ENCODE assay signal across 8 cellular contexts in the genomic region with DNA sequence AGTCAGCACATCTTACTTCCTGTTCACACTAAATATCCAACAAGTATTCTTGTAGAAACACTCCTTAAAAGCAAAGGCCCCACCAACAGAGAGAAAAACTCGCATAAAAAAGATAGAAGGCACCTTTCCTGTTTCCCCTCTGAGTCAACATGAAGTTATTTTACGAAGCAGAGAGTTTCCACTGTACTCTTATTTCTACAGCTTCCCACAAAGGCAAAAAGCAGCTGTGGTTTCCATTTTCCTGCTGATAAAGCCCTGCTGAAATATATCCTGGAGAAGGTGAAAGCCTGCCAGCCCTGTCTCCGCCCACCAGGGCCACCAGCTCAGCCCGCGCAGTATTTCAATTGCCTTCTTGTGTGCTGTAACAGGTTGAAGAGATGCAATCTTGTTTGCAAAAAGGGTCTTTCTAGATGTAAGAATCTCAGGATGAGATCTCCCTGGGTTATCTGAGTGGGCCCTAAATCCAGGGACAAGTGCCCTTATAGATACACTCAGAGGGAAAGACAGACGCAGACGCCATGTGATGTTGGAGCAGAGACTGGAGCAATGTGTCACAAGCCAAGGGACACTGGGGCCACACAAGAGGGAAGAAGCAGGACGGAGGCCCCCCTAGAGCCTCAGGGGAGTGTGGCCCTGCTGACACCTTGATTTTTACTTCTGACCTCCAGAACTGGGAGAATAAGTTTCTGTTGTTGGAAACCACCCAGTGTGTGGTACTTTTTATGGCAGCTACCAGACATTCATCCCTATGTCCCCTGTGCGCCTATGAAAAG. TPM values are rescaled to one million over a fixed set of nuclear protein-coding genes. Genes with fewer than 3 reads are reported as not detected.
DNase-seq lines count a peak whose midpoint lies in the region; ATAC-seq and FAIRE-seq lines count a peak whose summit lies in the region.

No MANE protein-coding gene starts in this region.

- peak overlapping the region; percentile 62 for H3K4me3 ChIP-seq in CD8-positive, alpha-beta memory T cell (ENCODE audit: low read length)
- no peak overlapping the region for H3K4me3 ChIP-seq in mesenchymal stem cell (ENCODE audit: insufficient read depth in 1 of 2, low read depth in 1 of 2, low read length in 2 of 2)

- H3K27ac ChIP-seq in CD8-positive, alpha-beta memory T cell (ENCODE audit: low read depth, low read length) = no peak overlapping the region
- H3K27ac ChIP-seq in mesenchymal stem cell (ENCODE audit: low read length, poor library complexity, severe bottlenecking) = peak overlapping the region; percentile 71

- peaks cover 86% of the 10 kb centered on the region for H3K4me1 ChIP-seq in CD8-positive, alpha-beta memory T cell (ENCODE audit: insufficient read depth, low read length)
- peaks cover 29% of the 10 kb centered on the region for H3K4me1 ChIP-seq in mesenchymal stem cell (ENCODE audit: control insufficient read depth, insufficient read depth, low read depth, low read length)

- peaks cover 0 to 3% (median 0%) of the 10 kb centered on the region in 5 donors for H3K9me3 Mint-ChIP-seq in CD8-positive, alpha-beta memory T cell
- H3K9me3 Mint-ChIP-seq in activated naive CD8-positive, alpha-beta T cell treated with anti-CD3 and anti-CD28 coated beads, Interleukin-2, amount 10 ng/mL, durations not matched to agents 7 days and 5 days = no peaks in the 10 kb centered on the region

- H3K18ac ChIP-seq in mesenchymal stem cell (ENCODE audit: low read depth in 1 of 2, low read length in 2 of 2) = peak overlapping the region in 1 of 2 experiments; percentile 31

- H2BK120ac ChIP-seq in mesenchymal stem cell (ENCODE audit: low read depth, low read length) = no peak overlapping the region

- H2AFZ ChIP-seq in mesenchymal stem cell (ENCODE audit: low read depth, low read length) = no peak overlapping the region

- peak in 3 of 5 donors; percentile 33 to 72 (median 67) for DNase-seq in CD8-positive, alpha-beta memory T cell
- DNase-seq in OCI-M1 (lab: John Stamatoyannopoulos, UW) (peak; percentile 88), mesenchymal stem cell (peak; percentile 58), urothelium cell line (ENCODE audit: low spot score) (peak; percentile 69), RKO (ENCODE audit: low spot score) (no peak), dedifferentiated amniotic fluid mesenchymal stem cell (ENCODE audit: extremely low spot score) (no peak)
- peak; percentile 47 for DNase-seq in activated naive CD8-positive, alpha-beta T cell treated with anti-CD3 and anti-CD28 coated beads, Interleukin-2, amount 10 ng/mL, durations not matched to agents 7 days and 5 days

- H3K36me3 Mint-ChIP-seq in CD8-positive, alpha-beta memory T cell = peaks cover 10 to 79% (median 33%) of the 10 kb centered on the region in 3 donors
- peaks cover 65% of the 10 kb centered on the region for H3K36me3 Mint-ChIP-seq in activated naive CD8-positive, alpha-beta T cell treated with anti-CD3 and anti-CD28 coated beads, Interleukin-2, amount 10 ng/mL, durations not matched to agents 7 days and 5 days

- H3K23ac ChIP-seq in mesenchymal stem cell (ENCODE audit: low read length in 2 of 2) = no peak overlapping the region

- POLR2A ChIA-PET in CD8-positive, alpha-beta memory T cell (lab: Charles Lee) = interaction anchor here (0.6 to 2.6 kb wide), 4 partner anchors 8 to 59 kb away, joined by 3 to 14 read pairs (median 5); no protein-coding TSS in a partner anchor
- POLR2A ChIA-PET in activated naive CD8-positive, alpha-beta T cell treated with anti-CD3 and anti-CD28 coated beads, Interleukin-2, amount 10 ng/mL, durations not matched to agents 7 days and 5 days (lab: Charles Lee) = interaction anchor here (0.7 to 2.8 kb wide), 14 partner anchors 9 to 71 kb away, joined by 3 to 19 read pairs (median 8); no protein-coding TSS in a partner anchor

- H4K8ac ChIP-seq in mesenchymal stem cell (ENCODE audit: low read length) = no peak overlapping the region

- peak overlapping the region; percentile 85 to 98 (median 95) for H3K4me3 Mint-ChIP-seq in CD8-positive, alpha-beta memory T cell
- peak overlapping the region; percentile 82 for H3K4me3 Mint-ChIP-seq in activated naive CD8-positive, alpha-beta T cell treated with anti-CD3 and anti-CD28 coated beads, Interleukin-2, amount 10 ng/mL, durations not matched to agents 7 days and 5 days

- CTCF ChIA-PET in CD8-positive, alpha-beta memory T cell (lab: Charles Lee) = interaction anchor here (0.7 to 6.6 kb wide), 10 partner anchors 9 to 71 kb away, joined by 3 to 29 read pairs (median 4); no protein-coding TSS in a partner anchor

- no peaks in the 10 kb centered on the region for H3K27me3 ChIP-seq in CD8-positive, alpha-beta memory T cell (ENCODE audit: insufficient read depth, low read length, poor library complexity, severe bottlenecking)
- H3K27me3 ChIP-seq in mesenchymal stem cell (ENCODE audit: control insufficient read depth in 1 of 2, insufficient read depth in 1 of 2, low read length in 2 of 2) = peaks cover 0 to 5% of the 10 kb centered on the region in 2 experiments

- no peak overlapping the region for H4K91ac ChIP-seq in mesenchymal stem cell (ENCODE audit: low read length)

- peak overlapping the region; percentile 54 for H2AK5ac ChIP-seq in mesenchymal stem cell (ENCODE audit: low read length, severe bottlenecking)

- H2BK15ac ChIP-seq in mesenchymal stem cell (ENCODE audit: low read depth, poor library complexity, severe bottlenecking) = no peak overlapping the region

- peaks cover 42% of the 10 kb centered on the region for H3K79me1 ChIP-seq in mesenchymal stem cell (replicated peaks; ENCODE audit: low read length, poor library complexity, severe bottlenecking)

- no peak overlapping the region for H3K4ac ChIP-seq in mesenchymal stem cell (ENCODE audit: low read depth in 1 of 2, low read length in 2 of 2)

- peaks cover 88 to 96% (median 90%) of the 10 kb centered on the region in 3 donors for H3K4me1 Mint-ChIP-seq in CD8-positive, alpha-beta memory T cell
- H3K4me1 Mint-ChIP-seq in activated naive CD8-positive, alpha-beta T cell treated with anti-CD3 and anti-CD28 coated beads, Interleukin-2, amount 10 ng/mL, durations not matched to agents 7 days and 5 days = peaks cover 80% of the 10 kb centered on the region

- H2BK5ac ChIP-seq in mesenchymal stem cell (ENCODE audit: low read depth, low read length, poor library complexity, severe bottlenecking) = no peak overlapping the region

- H3K27ac Mint-ChIP-seq in CD8-positive, alpha-beta memory T cell = peak overlapping the region; percentile 90 to 99 (median 96)
- peak overlapping the region; percentile 96 for H3K27ac Mint-ChIP-seq in activated naive CD8-positive, alpha-beta T cell treated with anti-CD3 and anti-CD28 coated beads, Interleukin-2, amount 10 ng/mL, durations not matched to agents 7 days and 5 days

- no peak overlapping the region for H3K14ac ChIP-seq in mesenchymal stem cell (ENCODE audit: low read length in 2 of 2)

- FAIRE-seq in urothelium cell line (lab: Jason Lieb, UNC) = no peak

- no peaks in the 10 kb centered on the region for H3K27me3 Mint-ChIP-seq in CD8-positive, alpha-beta memory T cell
- H3K27me3 Mint-ChIP-seq in activated naive CD8-positive, alpha-beta T cell treated with anti-CD3 and anti-CD28 coated beads, Interleukin-2, amount 10 ng/mL, durations not matched to agents 7 days and 5 days = no peaks in the 10 kb centered on the region

- H2BK12ac ChIP-seq in mesenchymal stem cell (ENCODE audit: low read length in 2 of 2) = no peak overlapping the region

- WGBS in mesenchymal stem cell = 57% methylated on average over 9 of the region's 9 CpGs

- no peak overlapping the region for H3K4me2 ChIP-seq in mesenchymal stem cell (ENCODE audit: low read length, poor library complexity, severe bottlenecking)

- H3K9me3 ChIP-seq in CD8-positive, alpha-beta memory T cell (ENCODE audit: low read length) = peaks cover 5% of the 10 kb centered on the region
- H3K9me3 ChIP-seq in mesenchymal stem cell (ENCODE audit: control insufficient read depth, low read length) = no peaks in the 10 kb centered on the region

- H3K36me3 ChIP-seq in CD8-positive, alpha-beta memory T cell (ENCODE audit: insufficient read depth, low read length) = peaks cover 17% of the 10 kb centered on the region
- peaks cover 0 to 15% of the 10 kb centered on the region in 2 experiments for H3K36me3 ChIP-seq in mesenchymal stem cell (ENCODE audit: control insufficient read depth in 1 of 2, insufficient read depth in 2 of 2, low read depth in 1 of 2, low read length in 2 of 2)

- H3K9ac ChIP-seq in mesenchymal stem cell (ENCODE audit: low read length) = no peak overlapping the region

- ATAC-seq in activated naive CD8-positive, alpha-beta T cell treated with anti-CD3 and anti-CD28 coated beads, Interleukin-2, amount 10 ng/mL, durations not matched to agents 7 days and 5 days (ENCODE audit: low read depth) = peak; percentile 29
- ATAC-seq in GM21529 (IDR thresholded peaks at IDR 0.05; ENCODE audit: unreplicated experiment) = no peak

RNA-seq across cellular contexts. Expression of a gene that starts 19.9 kb away (rescaled TPM):
- 100 to 1,000 TPM; 238 to 243 TPM for total RNA-seq in CD8-positive, alpha-beta memory T cell
- 227 TPM for polyA plus RNA-seq in CD8-positive, alpha-beta memory T cell
- total RNA-seq in activated naive CD8-positive, alpha-beta T cell treated with anti-CD3 and anti-CD28 coated beads, Interleukin-2, amount 10 ng/mL, durations not matched to agents 7 days and 5 days = 100 to 1,000 TPM; 370 to 391 TPM
- polyA plus RNA-seq in mesenchymal stem cell (2013, experiment 1 of 2) = 3.2 TPM
- 3.2 TPM for polyA plus RNA-seq in mesenchymal stem cell (2013, experiment 2 of 2)

Comparison
In these comparisons a context has a peak if more than half of its experiments do, and no peak if none do; other contexts are left out.
1. DNase-seq: peak in CD8-positive, alpha-beta memory T cell (3 of 5), OCI-M1 (single experiment), activated naive CD8-positive, alpha-beta T cell treated with anti-CD3 and anti-CD28 coated beads, Interleukin-2, amount 10 ng/mL, durations not matched to agents 7 days and 5 days (single experiment), mesenchymal stem cell (single experiment) and urothelium cell line (single experiment); none in RKO (single experiment) and dedifferentiated amniotic fluid mesenchymal stem cell (single experiment).